ENCODE assay signal across 8 cellular contexts in the genomic region with DNA sequence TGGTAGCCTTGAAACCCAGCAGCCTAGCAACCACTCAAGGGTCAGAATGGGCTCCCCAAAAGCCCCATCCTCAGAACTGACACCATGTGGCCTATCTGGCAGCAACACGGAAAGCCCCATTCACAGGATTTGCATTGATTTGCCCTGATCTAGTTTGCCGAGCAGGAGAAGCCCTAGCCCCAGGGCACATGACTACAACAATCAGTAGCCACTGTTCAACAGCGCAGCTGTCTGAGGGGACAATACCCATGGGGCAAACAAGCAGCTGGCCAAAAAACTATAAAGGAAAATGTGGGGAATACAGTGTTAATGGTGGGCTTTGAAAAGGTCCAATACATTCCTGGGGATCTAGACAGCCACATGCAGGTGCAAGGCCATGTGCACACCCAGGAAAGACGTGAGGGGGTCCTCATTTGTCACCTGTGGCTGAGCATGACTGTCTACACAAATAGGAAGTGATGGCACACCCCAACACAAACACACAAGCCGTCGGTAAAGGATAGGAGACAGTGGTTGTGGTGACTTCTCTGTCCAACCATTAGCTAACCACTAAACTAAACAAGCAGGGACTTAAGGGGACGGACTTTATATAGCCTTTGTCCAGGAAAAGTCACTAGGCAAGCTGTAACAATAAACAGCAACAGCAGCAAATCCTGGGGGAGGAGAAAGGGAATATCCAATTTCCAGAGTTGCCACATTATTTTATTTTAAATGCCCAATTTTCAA.
DNase-seq lines count a peak whose midpoint lies in the region; ATAC-seq lines count a peak whose summit lies in the region.

No MANE protein-coding gene starts in this region.

- peak; percentile 39 for ATAC-seq in GM18867 (IDR thresholded peaks at IDR 0.05; ENCODE audit: unreplicated experiment)
- ATAC-seq in HG02588 (IDR thresholded peaks at IDR 0.05; ENCODE audit: unreplicated experiment): peak; percentile 59

- no peak overlapping the region for H3K27ac ChIP-seq in mesendoderm (ENCODE audit: low read depth, low read length)

- H3K56ac ChIP-seq in mesendoderm (ENCODE audit: low read length): no peak overlapping the region

- no peak overlapping the region for H2BK120ac ChIP-seq in mesendoderm (ENCODE audit: low read depth, low read length)

- H4K5ac ChIP-seq in mesendoderm (ENCODE audit: low read length): no peak overlapping the region

- no peaks in the 10 kb centered on the region for H3K79me1 ChIP-seq in mesendoderm (ENCODE audit: low read length)

- no peaks in the 10 kb centered on the region for H3K79me2 ChIP-seq in mesendoderm (ENCODE audit: control insufficient read depth, insufficient read depth, low read length)

- H4K8ac ChIP-seq in mesendoderm (ENCODE audit: low read depth, low read length): no peak overlapping the region

- no peak overlapping the region for H3K23ac ChIP-seq in mesendoderm (ENCODE audit: low read length)

- H3K4me3 ChIP-seq in mesendoderm (ENCODE audit: low read length): no peak overlapping the region

- no peak overlapping the region for H3K4ac ChIP-seq in mesendoderm (ENCODE audit: low read depth, low read length)

- no peak overlapping the region for H2BK5ac ChIP-seq in mesendoderm (ENCODE audit: low read length)

- DNase-seq in LHCN-M2 (ENCODE audit: low read depth) (peak; percentile 49), nucleus accumbens (lab: John Stamatoyannopoulos, UW) (peak in 29 of 56 donors; percentile 19 to 67 (median 45)), cerebellum (ENCODE audit: low spot score) (no peak), NCI-H2107 treated with DMSO at 0.1 percent for 48 hours (lab: John Stamatoyannopoulos, UW; ENCODE audit: unreplicated experiment) (no peak), DMS 273 (lab: John Stamatoyannopoulos, UW; ENCODE audit: unreplicated experiment) (no peak), mesendoderm (no peak)

- H3K9ac ChIP-seq in mesendoderm (ENCODE audit: low read length): no peak overlapping the region

- no CpG with 5 or more reads among the region's 7 CpGs for WGBS in mesendoderm (ENCODE audit: extremely low coverage, insufficient coverage, low lambda C conversion rate)

- H3K4me2 ChIP-seq in mesendoderm (ENCODE audit: low read length): no peak overlapping the region

- peaks cover 10% of the 10 kb centered on the region for H3K36me3 ChIP-seq in mesendoderm (ENCODE audit: control insufficient read depth, insufficient read depth, low read length)

- H3K27me3 ChIP-seq in mesendoderm (ENCODE audit: insufficient read depth, low read length, poor library complexity): no peaks in the 10 kb centered on the region

- H3K18ac ChIP-seq in mesendoderm (ENCODE audit: low read length): no peak overlapping the region

- H3K4me1 ChIP-seq in mesendoderm (ENCODE audit: control insufficient read depth, low read depth, low read length): no peaks in the 10 kb centered on the region

- no peak overlapping the region for H2AK5ac ChIP-seq in mesendoderm (ENCODE audit: low read length)

- no peak overlapping the region for H2BK15ac ChIP-seq in mesendoderm (replicated peaks; ENCODE audit: low read depth)

Comparison
In these comparisons a context has a peak if more than half of its experiments do, and no peak if none do; other contexts are left out.
1. DNase-seq: peak in LHCN-M2 (single experiment) and nucleus accumbens (29 of 56); none in cerebellum (single experiment), NCI-H2107 treated with DMSO at 0.1 percent for 48 hours (single experiment), DMS 273 (single experiment) and mesendoderm (single experiment).